ENCODE assay signal across 1 cellular context in the genomic region with DNA sequence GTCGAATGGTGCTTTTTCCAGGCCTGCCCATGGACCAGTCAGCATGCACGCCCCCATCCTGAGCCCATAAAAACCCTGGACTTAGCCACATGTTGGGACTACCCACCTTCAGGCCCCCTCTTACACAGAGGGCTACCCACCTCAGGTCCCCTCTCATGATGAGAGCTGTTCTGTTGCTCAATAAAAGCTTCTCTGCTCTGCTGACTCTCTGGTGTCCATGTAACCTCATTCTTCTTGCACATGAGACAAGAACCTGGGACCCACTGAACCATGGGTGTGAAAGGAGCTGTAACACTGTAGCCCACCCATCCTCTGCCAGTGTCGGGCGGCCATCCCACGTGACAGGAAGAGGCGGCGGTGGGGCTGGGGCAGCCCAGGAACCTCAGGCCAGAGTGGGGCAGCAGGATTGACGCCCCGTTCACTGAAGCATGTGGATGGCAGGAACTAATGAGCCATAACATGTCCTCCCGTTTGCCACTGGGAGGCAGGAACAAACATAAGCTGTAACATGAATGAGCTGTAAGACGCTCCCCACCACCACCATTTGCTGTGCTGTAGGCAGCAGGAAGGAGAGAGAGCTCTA.
A peak's percentile ranks its signal among the peaks of the same experiment; 100 is the strongest.
TF ChIP-seq lines count a peak whose summit lies in the region.

No MANE protein-coding gene starts in this region.

TF ChIP-seq in K562, 482 proteins besides CTCF, POLR2A, EP300 and RAD21:
- TF ChIP-seq COPS2 (conservative IDR thresholded peaks at IDR 0.05) (no peak), ZNF584 (CRISPR knock-in tag; IDR thresholded peaks at IDR 0.05; ENCODE audit: low read depth) (no peak), ZFP36 (IDR thresholded peaks at IDR 0.05; ENCODE audit: low read depth, low read length, partially characterized antibody) (peak; percentile 21), ZNF311 (CRISPR knock-in tag; IDR thresholded peaks at IDR 0.05) (no peak)
- TF ChIP-seq, protein P1, sequence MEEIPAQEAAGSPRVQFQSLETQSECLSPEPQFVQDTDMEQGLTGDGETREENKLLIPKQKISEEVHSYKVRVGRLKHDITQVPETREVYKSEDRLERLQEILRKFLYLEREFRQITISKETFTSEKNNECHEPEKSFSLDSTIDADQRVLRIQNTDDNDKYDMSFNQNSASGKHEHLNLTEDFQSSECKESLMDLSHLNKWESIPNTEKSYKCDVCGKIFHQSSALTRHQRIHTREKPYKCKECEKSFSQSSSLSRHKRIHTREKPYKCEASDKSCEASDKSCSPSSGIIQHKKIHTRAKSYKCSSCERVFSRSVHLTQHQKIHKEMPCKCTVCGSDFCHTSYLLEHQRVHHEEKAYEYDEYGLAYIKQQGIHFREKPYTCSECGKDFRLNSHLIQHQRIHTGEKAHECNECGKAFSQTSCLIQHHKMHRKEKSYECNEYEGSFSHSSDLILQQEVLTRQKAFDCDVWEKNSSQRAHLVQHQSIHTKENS (CRISPR knock-in tag; IDR thresholded peaks at IDR 0.05) = no peak
